Comparison of ENCODE assay signal across 9 cellular contexts in the genomic region with DNA sequence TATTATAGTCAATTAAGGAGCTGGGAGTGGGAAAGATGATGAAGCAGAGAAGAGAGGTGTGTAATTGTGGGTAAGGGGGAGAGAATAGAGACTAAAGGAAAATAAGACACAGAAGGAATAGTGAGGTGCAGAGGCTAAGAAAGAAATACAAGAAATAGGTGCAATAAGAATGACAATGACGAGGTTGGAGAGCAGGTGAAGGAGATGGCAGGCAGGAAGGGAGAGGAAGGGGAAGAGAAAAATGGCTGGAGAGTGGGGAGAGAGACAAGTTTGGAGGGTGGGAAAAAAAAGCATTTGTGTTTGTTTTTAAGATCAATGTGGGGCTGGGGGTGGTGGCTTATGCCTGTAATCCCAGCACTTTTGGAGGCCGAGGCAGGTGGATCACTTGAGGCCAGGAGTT.
"Had no signal": no experiment of that assay in that cellular context is flagged by ENCODE, and none has a peak within 500 bp of the region (broad histone marks: within the 10 kb centered on the region; RNA-seq: fewer than 3 reads in every experiment).

No MANE protein-coding gene starts in this region.

- H3K4me3 ChIP-seq: GM23248, HAP-1 had no signal

- H3K9me3 ChIP-seq: HAP-1 had no signal

- DNase-seq: GM23248, HFFc6, IMR-90, KBM-7 had no signal

- H3K36me3 ChIP-seq: HAP-1 had no signal

- FAIRE-seq: H1, H54, HTR-8/SVneo had no signal

- H3K9ac ChIP-seq: GM23248 had no signal

- ATAC-seq: HCT116 had no signal

- H3K4me1 ChIP-seq: HAP-1 had no signal

- H3K27ac ChIP-seq: GM23248 had no signal

- H2AFZ ChIP-seq: GM23248 had no signal
